Comparison of ENCODE assay signal across 23 cellular contexts in genomic region chr2:30294147-30294546, GRCh38.
DNase-seq lines count a peak whose midpoint lies in the region; ATAC-seq, FAIRE-seq and TF ChIP-seq lines count a peak whose summit lies in the region.
"Had no signal": no experiment of that assay in that cellular context is flagged by ENCODE, and none has a peak within 500 bp of the region (broad histone marks: within the 10 kb centered on the region; RNA-seq: fewer than 3 reads in every experiment).

No MANE protein-coding gene starts in this region.

- H3K27me3 ChIP-seq in astrocyte (ENCODE audit: insufficient read depth, low read length) (no peaks in the 10 kb centered on the region), upper lobe of left lung (no peaks in the 10 kb centered on the region), gastroesophageal sphincter (no peaks in the 10 kb centered on the region)
- H3K27me3 ChIP-seq: sigmoid colon, tibial artery had no signal

- POLR2A ChIA-PET in A549 (lab: Yijun Ruan, JAX) = interaction anchor here (0.8 to 1.8 kb wide), 5 partner anchors 19 to 62 kb away, joined by 3 to 10 read pairs (median 7); no protein-coding TSS in a partner anchor

- FAIRE-seq in A549 (lab: Jason Lieb, UNC) (no peak), astrocyte (lab: Jason Lieb, UNC) (no peak)
- FAIRE-seq: H1 had no signal

- peak overlapping the region; percentile 37; the same call in 2 of the 3 replicates for H3K4me2 ChIP-seq in A549
- no peak overlapping the region for H3K4me2 ChIP-seq in astrocyte (ENCODE audit: low read length)

- no peak for TF ChIP-seq RAD21 in A549 (conservative IDR thresholded peaks at IDR 0.05 in 1 of 2, IDR thresholded peaks at IDR 0.05 in 1 of 2)

- TF ChIP-seq CTCF in A549 (IDR thresholded peaks at IDR 0.05) (no peak), astrocyte (IDR thresholded peaks at IDR 0.05; ENCODE audit: insufficient read depth, low read depth, low read length) (no peak), natural killer cell (IDR thresholded peaks at IDR 0.05) (no peak), upper lobe of left lung (IDR thresholded peaks at IDR 0.05) (no peak), gastroesophageal sphincter (IDR thresholded peaks at IDR 0.05) (no peak)

- no peaks in the 10 kb centered on the region for H3K79me2 ChIP-seq in astrocyte (ENCODE audit: insufficient read depth, low read length)

- no peaks in the 10 kb centered on the region for H3K9me3 ChIP-seq in A549
- no peaks in the 10 kb centered on the region for H3K9me3 ChIP-seq in astrocyte (ENCODE audit: insufficient read depth, low read depth, low read length)
- H3K9me3 ChIP-seq in upper lobe of left lung = no peaks in the 10 kb centered on the region
- H3K9me3 ChIP-seq in gastroesophageal sphincter = no peaks in the 10 kb centered on the region
- H3K9me3 ChIP-seq: psoas muscle, sigmoid colon, tibial artery had no signal

- H2AFZ ChIP-seq in astrocyte (ENCODE audit: low read depth, low read length) = no peak overlapping the region

- no peak for TF ChIP-seq POLR2A in A549 (IDR thresholded peaks at IDR 0.05; ENCODE audit: low read length)
- no peak for TF ChIP-seq POLR2A in upper lobe of left lung (IDR thresholded peaks at IDR 0.05)
- TF ChIP-seq POLR2A in gastroesophageal sphincter (IDR thresholded peaks at IDR 0.05) = no peak

- H3K9me3 Mint-ChIP-seq in IgD-negative memory B cell (peaks cover 0 to 5% (median 0%) of the 10 kb centered on the region in 3 donors), astrocyte (ENCODE audit: unreplicated experiment) (peaks cover 3% of the 10 kb centered on the region), natural killer cell (no peaks in the 10 kb centered on the region)
- peaks cover 5 to 7% of the 10 kb centered on the region in 2 donors for H3K9me3 Mint-ChIP-seq in activated T-cell treated with anti-CD3 and anti-CD28 coated beads, Interleukin-2, amount 50 U/mL, for 72 hours

- H3K9ac ChIP-seq in astrocyte (ENCODE audit: low read length) = peak overlapping the region; percentile 70

- 97% methylated on average over 5 of the region's 5 CpGs for WGBS in A549 (ENCODE audit: missing lambda C conversion rate)
- WGBS in upper lobe of left lung, 2 donors = 78 to 89% methylated on average over 5 of the region's 5 CpGs
- 97 to 100% methylated on average over 2 to 5 of the region's 5 CpGs for WGBS in gastroesophageal sphincter (ENCODE audit: low coverage in 1 of 2), 2 donors

- H3K27me3 Mint-ChIP-seq in IgD-negative memory B cell (no peaks in the 10 kb centered on the region), astrocyte (ENCODE audit: low read depth, unreplicated experiment) (no peaks in the 10 kb centered on the region), natural killer cell (ENCODE audit: low read depth in 2 of 2) (no peaks in the 10 kb centered on the region)
- H3K27me3 Mint-ChIP-seq in activated T-cell treated with anti-CD3 and anti-CD28 coated beads, Interleukin-2, amount 50 U/mL, for 72 hours (ENCODE audit: low read depth) = no peaks in the 10 kb centered on the region
- H3K27me3 Mint-ChIP-seq: effector memory CD8-positive, alpha-beta T cell had no signal

- H3K36me3 ChIP-seq in astrocyte (ENCODE audit: insufficient read depth, low read length) = no peaks in the 10 kb centered on the region
- no peaks in the 10 kb centered on the region for H3K36me3 ChIP-seq in upper lobe of left lung
- H3K36me3 ChIP-seq in gastroesophageal sphincter = no peaks in the 10 kb centered on the region
- H3K36me3 ChIP-seq: sigmoid colon, tibial artery had no signal

- H3K4me3 ChIP-seq in A549 (no peak overlapping the region), astrocyte (ENCODE audit: insufficient read depth, low read depth, low read length) (no peak overlapping the region), upper lobe of left lung (no peak overlapping the region), gastroesophageal sphincter (no peak overlapping the region)
- H3K4me3 ChIP-seq: psoas muscle, sigmoid colon, tibial artery had no signal

- peaks cover 32 to 44% (median 33%) of the 10 kb centered on the region in 3 donors for H3K4me1 Mint-ChIP-seq in IgD-negative memory B cell
- peaks cover 14% of the 10 kb centered on the region for H3K4me1 Mint-ChIP-seq in astrocyte (ENCODE audit: low read depth, unreplicated experiment)
- H3K4me1 Mint-ChIP-seq in natural killer cell = peaks cover 25 to 38% of the 10 kb centered on the region in 2 donors
- peaks cover 35% of the 10 kb centered on the region for H3K4me1 Mint-ChIP-seq in activated T-cell treated with anti-CD3 and anti-CD28 coated beads, Interleukin-2, amount 50 U/mL, for 72 hours (ENCODE audit: low read depth)

- H3K36me3 Mint-ChIP-seq in IgD-negative memory B cell (no peaks in the 10 kb centered on the region), astrocyte (ENCODE audit: low read depth, unreplicated experiment) (no peaks in the 10 kb centered on the region), natural killer cell (no peaks in the 10 kb centered on the region)
- peaks cover 3 to 8% of the 10 kb centered on the region in 2 donors for H3K36me3 Mint-ChIP-seq in activated T-cell treated with anti-CD3 and anti-CD28 coated beads, Interleukin-2, amount 50 U/mL, for 72 hours (ENCODE audit: insufficient read depth in 2 of 2)

- H3K27ac ChIP-seq in A549 (peak overlapping the region; percentile 72 to 85), astrocyte (ENCODE audit: low read depth, low read length) (peak overlapping the region; percentile 87), upper lobe of left lung (no peak overlapping the region), gastroesophageal sphincter (peak overlapping the region in 2 of 4 donors; percentile 59 to 68)
- H3K27ac ChIP-seq: psoas muscle, tibial artery, VCaP had no signal

- no peaks in the 10 kb centered on the region for H4K20me1 ChIP-seq in astrocyte (ENCODE audit: insufficient read depth, low read length)

- peak overlapping the region in 2 of 3 donors; percentile 39 to 74 for H3K27ac Mint-ChIP-seq in IgD-negative memory B cell
- peak overlapping the region; percentile 89 for H3K27ac Mint-ChIP-seq in astrocyte (ENCODE audit: unreplicated experiment)
- H3K27ac Mint-ChIP-seq in natural killer cell = peak overlapping the region; percentile 92
- no peak overlapping the region for H3K27ac Mint-ChIP-seq in activated T-cell treated with anti-CD3 and anti-CD28 coated beads, Interleukin-2, amount 50 U/mL, for 72 hours
- H3K27ac Mint-ChIP-seq: activated naive CD4-positive, alpha-beta T cell treated with anti-CD3 and anti-CD28 coated beads for 36 hours had no signal

- H3K4me3 Mint-ChIP-seq in IgD-negative memory B cell = no peak overlapping the region
- no peak overlapping the region for H3K4me3 Mint-ChIP-seq in astrocyte (ENCODE audit: unreplicated experiment)
- H3K4me3 Mint-ChIP-seq in natural killer cell = peak overlapping the region; percentile 64
- no peak overlapping the region for H3K4me3 Mint-ChIP-seq in activated T-cell treated with anti-CD3 and anti-CD28 coated beads, Interleukin-2, amount 50 U/mL, for 72 hours
- H3K4me3 Mint-ChIP-seq: activated naive CD4-positive, alpha-beta T cell treated with anti-CD3 and anti-CD28 coated beads for 36 hours; effector memory CD8-positive, alpha-beta T cell had no signal

- TF ChIP-seq EP300 in A549 (IDR thresholded peaks at IDR 0.05) (no peak), upper lobe of left lung (IDR thresholded peaks at IDR 0.05) (no peak), gastroesophageal sphincter (IDR thresholded peaks at IDR 0.05) (no peak)

- H3K4me1 ChIP-seq in A549 = peaks cover 34% of the 10 kb centered on the region
- H3K4me1 ChIP-seq in astrocyte (ENCODE audit: insufficient read depth, low read length) = peaks cover 12% of the 10 kb centered on the region
- H3K4me1 ChIP-seq in upper lobe of left lung = peaks cover 0 to 9% (median 4%) of the 10 kb centered on the region in 4 donors
- peaks cover 0 to 14% (median 0%) of the 10 kb centered on the region in 3 donors for H3K4me1 ChIP-seq in gastroesophageal sphincter
- H3K4me1 ChIP-seq: psoas muscle had no signal

- ATAC-seq in A549 (no peak), natural killer cell (peak; percentile 47 to 81 (median 52)), upper lobe of left lung (ENCODE audit: low FRiP score in 2 of 2) (no peak), gastroesophageal sphincter (no peak)
- ATAC-seq in activated T-cell treated with anti-CD3 and anti-CD28 coated beads, Interleukin-2, amount 50 U/mL, for 72 hours (replicated peaks in 1 of 2) = no peak
- ATAC-seq: effector memory CD8-positive, alpha-beta T cell had no signal

- intact Hi-C loops in natural killer cell (cut with micrococcal nuclease) = loop anchor here (2.0 to 5.0 kb wide), 2 partner anchors 21 to 67 kb away; no protein-coding TSS in a partner anchor

- CTCF ChIA-PET in A549 (lab: Yijun Ruan, JAX) = interaction anchor here (0.7 to 4.2 kb wide), 6 partner anchors 8 to 414 kb away, joined by 3 to 29 read pairs (median 4); no protein-coding TSS in a partner anchor

- no peak for DNase-seq in A549 (ENCODE audit: low read depth in 1 of 2, low spot score in 1 of 2)
- no peak for DNase-seq in astrocyte (ENCODE audit: low read depth)
- no peak for DNase-seq in natural killer cell
- no peak for DNase-seq in upper lobe of left lung
- DNase-seq in activated T-cell treated with anti-CD3 and anti-CD28 coated beads, Interleukin-2, amount 50 U/mL, for 72 hours = no peak
- no peak for DNase-seq in SKM-1 (lab: John Stamatoyannopoulos, UW; ENCODE audit: unreplicated experiment)
- DNase-seq: activated CD4-positive, alpha-beta T cell treated with anti-CD3 and anti-CD28 coated beads for 48 hours; activated naive CD4-positive, alpha-beta T cell treated with anti-CD3 and anti-CD28 coated beads for 36 hours; activated T-cell treated with anti-CD3 and anti-CD28 coated beads, Interleukin-2, amount 50 U/mL, for 48 hours; cortex of kidney; effector memory CD8-positive, alpha-beta T cell; foreskin melanocyte; NCI-H1048; NCI-H1694; NCI-H2171; NCI-H524; psoas muscle; sigmoid colon had no signal

TF ChIP-seq in A549, 52 proteins besides CTCF, POLR2A, EP300 and RAD21 (continues in another document):
- no peak for TF ChIP-seq CHD2 (IDR thresholded peaks at IDR 0.05; ENCODE audit: low read length, partially characterized antibody)
- no peak for TF ChIP-seq EHF (CRISPR knock-in tag; IDR thresholded peaks at IDR 0.05)
- TF ChIP-seq RARB (CRISPR knock-in tag; IDR thresholded peaks at IDR 0.05) = no peak
- TF ChIP-seq HOXB5 (CRISPR knock-in tag; IDR thresholded peaks at IDR 0.05) = no peak
- TF ChIP-seq MAX (IDR thresholded peaks at IDR 0.05) = no peak
- TF ChIP-seq ZFP36 (IDR thresholded peaks at IDR 0.05; ENCODE audit: borderline replicate concordance, partially characterized antibody) = no peak
- TF ChIP-seq RFX5 (IDR thresholded peaks at IDR 0.05) = no peak
- TF ChIP-seq FOSL2 (IDR thresholded peaks at IDR 0.05) = no peak
- no peak for TF ChIP-seq FOSL2 (CRISPR knock-in tag; IDR thresholded peaks at IDR 0.05)
- no peak for TF ChIP-seq ZNF302 (CRISPR knock-in tag; IDR thresholded peaks at IDR 0.05)

Comparison
In these comparisons a context has a peak if more than half of its experiments do, and no peak if none do; other contexts are left out.
1. ATAC-seq: peak in natural killer cell (3 of 3); none in A549 (0 of 2), upper lobe of left lung (0 of 2), gastroesophageal sphincter (single experiment) and activated T-cell treated with anti-CD3 and anti-CD28 coated beads, Interleukin-2, amount 50 U/mL, for 72 hours (0 of 2).
2. H3K27ac ChIP-seq: peak in A549 (2 of 2) and astrocyte (single experiment); none in upper lobe of left lung (0 of 4).